In genomic region chr9:5230554-5230953, GRCh38 we compare ENCODE assay signal across 16 cellular contexts. TPM values are rescaled to one million over a fixed set of nuclear protein-coding genes. Genes with fewer than 3 reads are reported as not detected.
DNase-seq lines count a peak whose midpoint lies in the region; ATAC-seq and TF ChIP-seq lines count a peak whose summit lies in the region.
"Had no signal": no experiment of that assay in that cellular context is flagged by ENCODE, and none has a peak within 500 bp of the region (broad histone marks: within the 10 kb centered on the region; RNA-seq: fewer than 3 reads in every experiment).

No MANE protein-coding gene starts in this region.

- DNase-seq in NCI-H345 (lab: John Stamatoyannopoulos, UW) (peak; percentile 9), NCI-H345 treated with DMSO at 0.1 percent for 48 hours (lab: John Stamatoyannopoulos, UW; ENCODE audit: unreplicated experiment) (no peak), PC-3 (peak; percentile 3), mesendoderm (peak; percentile 1), AG20443 (ENCODE audit: low spot score) (no peak), amygdala (lab: John Stamatoyannopoulos, UW) (no peak)
- DNase-seq: BE2C; CD4-positive, alpha-beta memory T cell; DMS153; GF-D8 had no signal

- no peaks in the 10 kb centered on the region for H3K9me2 ChIP-seq in PC-3 (replicated peaks; ENCODE audit: low read length)

- H3K4ac ChIP-seq in mesendoderm (ENCODE audit: low read depth, low read length) = no peak overlapping the region

- H2BK5ac ChIP-seq in mesendoderm (ENCODE audit: low read length) = no peak overlapping the region

- no peak overlapping the region for H3K56ac ChIP-seq in mesendoderm (ENCODE audit: low read length)

- POLR2A ChIA-PET in HEK293 (lab: Yijun Ruan, JAX) = interaction anchor here (0.5 kb wide), 1 partner anchor 794 kb away, joined by 9 read pairs; no protein-coding TSS in a partner anchor
- POLR2A ChIA-PET in PC-3 (lab: Charles Lee; ENCODE audit: unreplicated experiment) = no interaction called here

- H3K27me3 ChIP-seq in PC-3 (ENCODE audit: low read length) (no peaks in the 10 kb centered on the region), mesendoderm (ENCODE audit: insufficient read depth, low read length, poor library complexity) (no peaks in the 10 kb centered on the region)
- H3K27me3 ChIP-seq: BE2C had no signal

- H3K27ac ChIP-seq in HEK293 (ENCODE audit: extremely low read depth, low read depth, low read length) (no peak overlapping the region), PC-3 (ENCODE audit: low read length) (no peak overlapping the region), mesendoderm (ENCODE audit: low read depth, low read length) (no peak overlapping the region)
- H3K27ac ChIP-seq: C4-2B had no signal

- H3K4me2 ChIP-seq in PC-3 (ENCODE audit: low read length) (peak overlapping the region; percentile 27), mesendoderm (ENCODE audit: low read length) (no peak overlapping the region)

- intact Hi-C loops in PC-3 (cut with micrococcal nuclease) = no loop called here

- no CpG with 5 or more reads among the region's 10 CpGs for WGBS in mesendoderm (ENCODE audit: extremely low coverage, insufficient coverage, low lambda C conversion rate)

- no peak overlapping the region for H3K18ac ChIP-seq in mesendoderm (ENCODE audit: low read length)

- no peak overlapping the region for H3K9ac ChIP-seq in PC-3 (ENCODE audit: low read length)
- no peak overlapping the region for H3K9ac ChIP-seq in mesendoderm (ENCODE audit: low read length)

- H4K20me1 ChIP-seq in PC-3 (ENCODE audit: low read length) = no peaks in the 10 kb centered on the region

- TF ChIP-seq CTCF in HEK293 (tag by site-specific recombination; IDR thresholded peaks at IDR 0.05) (no peak), PC-3 (conservative IDR thresholded peaks at IDR 0.05; ENCODE audit: low read depth, low read length) (no peak)

- H2BK120ac ChIP-seq in mesendoderm (ENCODE audit: low read depth, low read length) = no peak overlapping the region

- no peak for ATAC-seq in PC-3

- H3K4me1 ChIP-seq in HEK293 (ENCODE audit: control insufficient read depth, insufficient read depth, low read length) = no peaks in the 10 kb centered on the region
- H3K4me1 ChIP-seq in PC-3 (ENCODE audit: insufficient read depth, low read length) = peaks cover 10% of the 10 kb centered on the region; the same call in 1 of the 2 replicates
- H3K4me1 ChIP-seq in mesendoderm (ENCODE audit: control insufficient read depth, low read depth, low read length) = no peaks in the 10 kb centered on the region
- H3K4me1 ChIP-seq: BE2C, HAP-1 had no signal

- H2BK15ac ChIP-seq in mesendoderm (replicated peaks; ENCODE audit: low read depth) = no peak overlapping the region

- no TSS peak for BruUV-seq in PC-3 (replicated peaks; lab: Mats Ljungman, UMichigan)

- H3K79me2 ChIP-seq in PC-3 (ENCODE audit: low read length) (no peaks in the 10 kb centered on the region), mesendoderm (ENCODE audit: control insufficient read depth, insufficient read depth, low read length) (no peaks in the 10 kb centered on the region)

- H3K79me1 ChIP-seq in mesendoderm (ENCODE audit: low read length) = no peaks in the 10 kb centered on the region

- H4K5ac ChIP-seq in mesendoderm (ENCODE audit: low read length) = no peak overlapping the region

- H3K23ac ChIP-seq in mesendoderm (ENCODE audit: low read length) = no peak overlapping the region

- H3K4me3 ChIP-seq in HEK293 (ENCODE audit: low read depth, low read length) (no peak overlapping the region), PC-3 (ENCODE audit: low read length) (no peak overlapping the region), mesendoderm (ENCODE audit: low read length) (no peak overlapping the region)
- H3K4me3 ChIP-seq: HAP-1 had no signal

- H2AFZ ChIP-seq in PC-3 (ENCODE audit: low read length) = no peak overlapping the region

- H3K36me3 ChIP-seq in HEK293 (ENCODE audit: control insufficient read depth in 2 of 2, insufficient read depth in 1 of 2, low read length in 2 of 2) (no peaks in the 10 kb centered on the region), PC-3 (ENCODE audit: low read depth, low read length) (no peaks in the 10 kb centered on the region), mesendoderm (ENCODE audit: control insufficient read depth, insufficient read depth, low read length) (no peaks in the 10 kb centered on the region)
- H3K36me3 ChIP-seq: BE2C, HAP-1 had no signal

- H3F3A ChIP-seq in PC-3 (ENCODE audit: low read length, unreplicated experiment) = no peaks in the 10 kb centered on the region

- H4K8ac ChIP-seq in mesendoderm (ENCODE audit: low read depth, low read length) = no peak overlapping the region

- no peak overlapping the region for H2AK5ac ChIP-seq in mesendoderm (ENCODE audit: low read length)

- H3K9me3 ChIP-seq in HEK293 (ENCODE audit: control insufficient read depth, insufficient read depth, low read depth, low read length) = no peaks in the 10 kb centered on the region
- no peaks in the 10 kb centered on the region for H3K9me3 ChIP-seq in PC-3 (ENCODE audit: low read length)
- H3K9me3 ChIP-seq: BE2C, HAP-1 had no signal

- CTCF ChIA-PET in HEK293 (lab: Yijun Ruan, JAX) (interaction anchor here (0.7 kb wide), 1 partner anchor 34 kb away, joined by 3 read pairs; no protein-coding TSS in a partner anchor), PC-3 (lab: Charles Lee) (no interaction called here)

TF ChIP-seq in HEK293, 187 proteins besides CTCF, POLR2A, EP300 and RAD21:
- peak; percentile 35; the same call in 1 of the 2 replicates for TF ChIP-seq TCF7L2 (IDR thresholded peaks at IDR 0.05; ENCODE audit: borderline replicate concordance, low read depth, low read length)
- TF ChIP-seq, protein P1, sequence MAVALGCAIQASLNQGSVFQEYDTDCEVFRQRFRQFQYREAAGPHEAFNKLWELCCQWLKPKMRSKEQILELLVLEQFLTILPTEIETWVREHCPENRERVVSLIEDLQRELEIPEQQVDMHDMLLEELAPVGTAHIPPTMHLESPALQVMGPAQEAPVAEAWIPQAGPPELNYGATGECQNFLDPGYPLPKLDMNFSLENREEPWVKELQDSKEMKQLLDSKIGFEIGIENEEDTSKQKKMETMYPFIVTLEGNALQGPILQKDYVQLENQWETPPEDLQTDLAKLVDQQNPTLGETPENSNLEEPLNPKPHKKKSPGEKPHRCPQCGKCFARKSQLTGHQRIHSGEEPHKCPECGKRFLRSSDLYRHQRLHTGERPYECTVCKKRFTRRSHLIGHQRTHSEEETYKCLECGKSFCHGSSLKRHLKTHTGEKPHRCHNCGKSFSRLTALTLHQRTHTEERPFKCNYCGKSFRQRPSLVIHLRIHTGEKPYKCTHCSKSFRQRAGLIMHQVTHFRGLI (tag by site-specific recombination; IDR thresholded peaks at IDR 0.05) = no peak

RNA-seq across cellular contexts. Expression of gene INSL4, which starts 0.7 kb away (rescaled TPM):
- total RNA-seq in PC-3 (2014; rRNA removed) = not detected in 2 replicates
- polyA plus RNA-seq in mesendoderm (2013, experiment 1 of 2) = not detected
- polyA plus RNA-seq in mesendoderm (2013, experiment 2 of 2) = not detected
- total RNA-seq: A172; CD4-positive, alpha-beta memory T cell; H1; HFFc6 had no signal
- polyA plus RNA-seq: CD4-positive, alpha-beta memory T cell; H1 had no signal

RNA-seq across cellular contexts. Expression of gene INSL6, which starts 45.1 kb away (rescaled TPM):
- total RNA-seq in PC-3 (2014; rRNA removed) = not detected in 2 replicates
- not detected for polyA plus RNA-seq in mesendoderm (2013, experiment 1 of 2)
- polyA plus RNA-seq in mesendoderm (2013, experiment 2 of 2) = not detected
- total RNA-seq: A172; CD4-positive, alpha-beta memory T cell; H1; HFFc6 had no signal
- polyA plus RNA-seq: CD4-positive, alpha-beta memory T cell; H1 had no signal

Comparison
In these comparisons a context has a peak if more than half of its experiments do, and no peak if none do; other contexts are left out.
1. DNase-seq: peak in NCI-H345 (single experiment), PC-3 (single experiment) and mesendoderm (single experiment); none in NCI-H345 treated with DMSO at 0.1 percent for 48 hours (single experiment), AG20443 (single experiment) and amygdala (0 of 56).